16 cellular contexts compared by ENCODE assay signal in the genomic region with DNA sequence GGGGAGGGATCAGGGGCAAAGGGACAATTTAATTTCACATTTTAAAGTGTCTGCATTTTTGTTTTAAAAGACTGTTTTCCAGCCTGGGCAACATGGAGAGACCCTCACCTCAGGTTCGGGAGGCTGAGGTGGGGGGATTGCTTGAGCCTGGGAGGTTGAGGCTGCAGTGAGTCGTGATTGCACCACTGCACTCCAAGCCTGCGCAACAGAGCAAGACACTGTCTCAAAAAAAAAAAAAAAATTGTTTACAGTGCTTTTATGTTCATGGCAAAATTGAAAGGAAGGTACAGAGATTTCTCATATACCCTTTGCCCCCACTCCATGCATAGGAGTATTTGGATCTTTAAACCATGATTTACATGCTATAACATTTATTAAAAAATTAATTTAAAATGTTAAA.
"Had no signal": no experiment of that assay in that cellular context is flagged by ENCODE, and none has a peak within 500 bp of the region (broad histone marks: within the 10 kb centered on the region; RNA-seq: fewer than 3 reads in every experiment).

No MANE protein-coding gene starts in this region.

- H3K36me3 Mint-ChIP-seq: T-cell had no signal

- H3K27ac ChIP-seq: SK-N-MC, WERI-Rb-1 had no signal

- DNase-seq: activated CD4-positive, alpha-beta memory T cell treated with anti-CD3 and anti-CD28 coated beads, Interleukin-2, amount 10 ng/mL, durations not matched to agents 7 days and 5 days; activated CD4-positive, alpha-beta T cell treated with anti-CD3 and anti-CD28 coated beads, Interleukin-2, amount 50 U/mL, for 1 hour; activated CD8-positive, alpha-beta memory T cell treated with anti-CD3 and anti-CD28 coated beads, Interleukin-2, amount 50 U/mL, for 48 hours; activated naive CD4-positive, alpha-beta T cell treated with anti-CD3 and anti-CD28 coated beads, Interleukin-2, amount 50 U/mL, for 16 hours; activated naive CD8-positive, alpha-beta T cell treated with anti-CD3 and anti-CD28 coated beads, Interleukin-2, amount 10 ng/mL, durations not matched to agents 7 days and 5 days; activated T-cell treated with anti-CD3 and anti-CD28 coated beads, Interleukin-2, amount 50 U/mL, for 1 hour; aorta; central memory CD4-positive, alpha-beta T cell; NCI-H1105; NCI-H187; NCI-H446; NCI-H524; T-cell had no signal

- H3K4me3 Mint-ChIP-seq: activated CD4-positive, alpha-beta memory T cell treated with anti-CD3 and anti-CD28 coated beads, Interleukin-2, amount 10 ng/mL, durations not matched to agents 7 days and 5 days; activated CD4-positive, alpha-beta T cell treated with anti-CD3 and anti-CD28 coated beads for 36 hours; activated naive CD8-positive, alpha-beta T cell treated with anti-CD3 and anti-CD28 coated beads, Interleukin-2, amount 10 ng/mL, durations not matched to agents 7 days and 5 days; T-cell had no signal

- H3K27ac Mint-ChIP-seq: activated CD4-positive, alpha-beta memory T cell treated with anti-CD3 and anti-CD28 coated beads, Interleukin-2, amount 10 ng/mL, durations not matched to agents 7 days and 5 days; activated CD4-positive, alpha-beta T cell treated with anti-CD3 and anti-CD28 coated beads for 36 hours; activated naive CD8-positive, alpha-beta T cell treated with anti-CD3 and anti-CD28 coated beads, Interleukin-2, amount 10 ng/mL, durations not matched to agents 7 days and 5 days; T-cell had no signal

- H3K36me3 ChIP-seq: WERI-Rb-1 had no signal

- H3K9me3 Mint-ChIP-seq: activated CD4-positive, alpha-beta memory T cell treated with anti-CD3 and anti-CD28 coated beads, Interleukin-2, amount 10 ng/mL, durations not matched to agents 7 days and 5 days; T-cell had no signal

- H3K27me3 Mint-ChIP-seq: activated CD4-positive, alpha-beta memory T cell treated with anti-CD3 and anti-CD28 coated beads, Interleukin-2, amount 10 ng/mL, durations not matched to agents 7 days and 5 days; activated CD4-positive, alpha-beta T cell treated with anti-CD3 and anti-CD28 coated beads for 36 hours; T-cell had no signal

- H3K4me3 ChIP-seq: SK-N-MC had no signal

- H3K4me1 Mint-ChIP-seq: activated CD4-positive, alpha-beta T cell treated with anti-CD3 and anti-CD28 coated beads for 36 hours had no signal
